Comparison of ENCODE assay signal across 21 cellular contexts in genomic region chr9:110248361-110248760, GRCh38. TPM values are rescaled to one million over a fixed set of nuclear protein-coding genes. Genes with fewer than 3 reads are reported as not detected.
DNase-seq lines count a peak whose midpoint lies in the region; ATAC-seq, FAIRE-seq and TF ChIP-seq lines count a peak whose summit lies in the region.
"Had no signal": no experiment of that assay in that cellular context is flagged by ENCODE, and none has a peak within 500 bp of the region (broad histone marks: within the 10 kb centered on the region; RNA-seq: fewer than 3 reads in every experiment).

No MANE protein-coding gene starts in this region.

- intact Hi-C loops in transverse colon (cut with DNase I; ENCODE audit: low total_unique reads): no loop called here

- no peaks in the 10 kb centered on the region for H3K36me3 Mint-ChIP-seq in activated T-helper 17 cell treated with anti-CD3 and anti-CD28 coated beads, Interleukin-2, amount 50 U/mL, for 72 hours (ENCODE audit: low read depth)
- H3K36me3 Mint-ChIP-seq in activated CD4-positive, alpha-beta T cell treated with anti-CD3 and anti-CD28 coated beads, Interleukin-2, amount 10 ng/mL, durations not matched to agents 7 days and 5 days (ENCODE audit: low read depth): peaks cover 39% of the 10 kb centered on the region
- H3K36me3 Mint-ChIP-seq in T-helper 2 cell treated with Interferon-gamma antibody and Interleukin-4, amounts not matched to agents 5 μg/mL and 100 μg/mL, for 36 hours (ENCODE audit: low read depth): peaks cover 49% of the 10 kb centered on the region

- no peaks in the 10 kb centered on the region for H3K9me3 ChIP-seq in mesenchymal stem cell (ENCODE audit: control insufficient read depth, low read length)
- H3K9me3 ChIP-seq in transverse colon: no peaks in the 10 kb centered on the region
- H3K9me3 ChIP-seq: HAP-1 had no signal

- CTCF ChIA-PET in activated CD4-positive, alpha-beta T cell treated with anti-CD3 and anti-CD28 coated beads, Interleukin-2, amount 10 ng/mL, durations not matched to agents 7 days and 5 days (lab: Charles Lee): no interaction called here

- no peak overlapping the region for H4K8ac ChIP-seq in mesenchymal stem cell (ENCODE audit: low read length)

- H3K9ac ChIP-seq in mesenchymal stem cell (ENCODE audit: low read length): no peak overlapping the region

- peak; percentile 85 for FAIRE-seq in H54 (lab: Jason Lieb, UNC)
- FAIRE-seq: K562 had no signal

- peaks cover 2% of the 10 kb centered on the region for H3K4me1 ChIP-seq in mesenchymal stem cell (ENCODE audit: control insufficient read depth, insufficient read depth, low read depth, low read length)
- peaks cover 5 to 20% (median 7%) of the 10 kb centered on the region in 4 donors for H3K4me1 ChIP-seq in transverse colon

- TF ChIP-seq CTCF in fibroblast of pulmonary artery (IDR thresholded peaks at IDR 0.05; ENCODE audit: low read length, missing control alignments) (no peak), transverse colon (IDR thresholded peaks at IDR 0.05) (no peak)

- H3K27me3 ChIP-seq in mesenchymal stem cell (ENCODE audit: control insufficient read depth in 1 of 2, insufficient read depth in 1 of 2, low read length in 2 of 2) (no peaks in the 10 kb centered on the region), transverse colon (no peaks in the 10 kb centered on the region)

- H3K4ac ChIP-seq in mesenchymal stem cell (ENCODE audit: low read depth in 1 of 2, low read length in 2 of 2): no peak overlapping the region

- H3K27ac Mint-ChIP-seq in activated T-helper 17 cell treated with anti-CD3 and anti-CD28 coated beads, Interleukin-2, amount 50 U/mL, for 72 hours: no peak overlapping the region
- no peak overlapping the region for H3K27ac Mint-ChIP-seq in activated CD4-positive, alpha-beta T cell treated with anti-CD3 and anti-CD28 coated beads, Interleukin-2, amount 10 ng/mL, durations not matched to agents 7 days and 5 days
- H3K27ac Mint-ChIP-seq in T-helper 2 cell treated with Interferon-gamma antibody and Interleukin-4, amounts not matched to agents 5 μg/mL and 100 μg/mL, for 36 hours: no peak overlapping the region

- H3K4me3 Mint-ChIP-seq in activated T-helper 17 cell treated with anti-CD3 and anti-CD28 coated beads, Interleukin-2, amount 50 U/mL, for 72 hours: no peak overlapping the region
- no peak overlapping the region for H3K4me3 Mint-ChIP-seq in activated CD4-positive, alpha-beta T cell treated with anti-CD3 and anti-CD28 coated beads, Interleukin-2, amount 10 ng/mL, durations not matched to agents 7 days and 5 days
- no peak overlapping the region for H3K4me3 Mint-ChIP-seq in T-helper 2 cell treated with Interferon-gamma antibody and Interleukin-4, amounts not matched to agents 5 μg/mL and 100 μg/mL, for 36 hours

- peaks cover 7 to 77% of the 10 kb centered on the region in 2 experiments for H3K36me3 ChIP-seq in mesenchymal stem cell (ENCODE audit: control insufficient read depth in 1 of 2, insufficient read depth in 2 of 2, low read depth in 1 of 2, low read length in 2 of 2)
- H3K36me3 ChIP-seq in transverse colon: peaks cover 0 to 36% (median 17%) of the 10 kb centered on the region in 4 donors

- H2AK5ac ChIP-seq in mesenchymal stem cell (ENCODE audit: low read length, severe bottlenecking): no peak overlapping the region

- POLR2A ChIA-PET in activated CD4-positive, alpha-beta T cell treated with anti-CD3 and anti-CD28 coated beads, Interleukin-2, amount 10 ng/mL, durations not matched to agents 7 days and 5 days (lab: Charles Lee): no interaction called here

- no peak overlapping the region for H2BK120ac ChIP-seq in mesenchymal stem cell (ENCODE audit: low read depth, low read length)

- H3K9me3 Mint-ChIP-seq in activated T-helper 17 cell treated with anti-CD3 and anti-CD28 coated beads, Interleukin-2, amount 50 U/mL, for 72 hours: no peaks in the 10 kb centered on the region
- no peaks in the 10 kb centered on the region for H3K9me3 Mint-ChIP-seq in activated CD4-positive, alpha-beta T cell treated with anti-CD3 and anti-CD28 coated beads, Interleukin-2, amount 10 ng/mL, durations not matched to agents 7 days and 5 days
- no peaks in the 10 kb centered on the region for H3K9me3 Mint-ChIP-seq in T-helper 2 cell treated with Interferon-gamma antibody and Interleukin-4, amounts not matched to agents 5 μg/mL and 100 μg/mL, for 36 hours

- H2AFZ ChIP-seq in mesenchymal stem cell (ENCODE audit: low read depth, low read length): no peak overlapping the region

- no peak overlapping the region for H3K23ac ChIP-seq in mesenchymal stem cell (ENCODE audit: low read length in 2 of 2)

- peak; percentile 12 for ATAC-seq in activated T-helper 17 cell treated with anti-CD3 and anti-CD28 coated beads, Interleukin-2, amount 50 U/mL, for 72 hours (replicated peaks)
- ATAC-seq in HG03025 (IDR thresholded peaks at IDR 0.05; ENCODE audit: low FRiP score, unreplicated experiment): no peak
- ATAC-seq: K562 had no signal

- no peak overlapping the region for H3K18ac ChIP-seq in mesenchymal stem cell (ENCODE audit: low read depth in 1 of 2, low read length in 2 of 2)

- H4K91ac ChIP-seq in mesenchymal stem cell (ENCODE audit: low read length): no peak overlapping the region

- no peak overlapping the region for H2BK5ac ChIP-seq in mesenchymal stem cell (ENCODE audit: low read depth, low read length, poor library complexity, severe bottlenecking)

- H3K27ac ChIP-seq in mesenchymal stem cell (ENCODE audit: low read length, poor library complexity, severe bottlenecking): no peak overlapping the region
- no peak overlapping the region for H3K27ac ChIP-seq in transverse colon
- H3K27ac ChIP-seq: SK-N-MC had no signal

- TF ChIP-seq EP300 in transverse colon (IDR thresholded peaks at IDR 0.05; ENCODE audit: low read depth): no peak

- in situ Hi-C loops in transverse colon (cut with MboI; ENCODE audit: low pct_ligation_motif_present in 1 of 4, low pct_unique_long_range_greater_than_20kb in 1 of 4, low sequenced_read_pairs in 3 of 4): no loop called here

- H3K27me3 Mint-ChIP-seq in activated T-helper 17 cell treated with anti-CD3 and anti-CD28 coated beads, Interleukin-2, amount 50 U/mL, for 72 hours: no peaks in the 10 kb centered on the region
- H3K27me3 Mint-ChIP-seq in activated CD4-positive, alpha-beta T cell treated with anti-CD3 and anti-CD28 coated beads, Interleukin-2, amount 10 ng/mL, durations not matched to agents 7 days and 5 days: no peaks in the 10 kb centered on the region
- H3K27me3 Mint-ChIP-seq in T-helper 2 cell treated with Interferon-gamma antibody and Interleukin-4, amounts not matched to agents 5 μg/mL and 100 μg/mL, for 36 hours (ENCODE audit: low read depth): no peaks in the 10 kb centered on the region

- DNase-seq in H54 (ENCODE audit: insufficient read length, low spot score) (no peak), fibroblast of pulmonary artery (ENCODE audit: low read depth) (peak; percentile 29), mesenchymal stem cell (peak; percentile 23), transverse colon (no peak)
- no peak for DNase-seq in activated CD4-positive, alpha-beta T cell treated with anti-CD3 and anti-CD28 coated beads, Interleukin-2, amount 10 ng/mL, durations not matched to agents 7 days and 5 days
- no peak for DNase-seq in T-helper 2 cell treated with Interferon-gamma antibody and Interleukin-4, amounts not matched to agents 5 μg/mL and 100 μg/mL, for 36 hours (ENCODE audit: low spot score)
- DNase-seq: ACHN, C1 segment of cervical spinal cord, DMS79 treated with DMSO at 0.1 percent for 48 hours, NCI-H1105 treated with DMSO at 0.1 percent for 48 hours, NCI-H1694, NCI-H2081 treated with DMSO at 0.1 percent for 48 hours, NCI-H510A treated with DMSO at 0.1 percent for 48 hours, NCI-H774, SHP77 had no signal

- no peak overlapping the region for H2BK15ac ChIP-seq in mesenchymal stem cell (ENCODE audit: low read depth, poor library complexity, severe bottlenecking)

- peaks cover 11% of the 10 kb centered on the region for H3K79me1 ChIP-seq in mesenchymal stem cell (replicated peaks; ENCODE audit: low read length, poor library complexity, severe bottlenecking)

- no peak for TF ChIP-seq POLR2A in H54 (IDR thresholded peaks at IDR 0.05; ENCODE audit: low read depth, low read length)
- no peak for TF ChIP-seq POLR2A in transverse colon (IDR thresholded peaks at IDR 0.05)

- 76% methylated on average over 2 of the region's 2 CpGs for WGBS in mesenchymal stem cell
- WGBS in transverse colon (ENCODE audit: low coverage in 1 of 2), 2 donors: 83% methylated on average over 2 of the region's 2 CpGs; no CpG with 5 or more reads in 1 of the 2 donors

- no peak overlapping the region for H2BK12ac ChIP-seq in mesenchymal stem cell (ENCODE audit: low read length in 2 of 2)

- H3K4me2 ChIP-seq in mesenchymal stem cell (ENCODE audit: low read length, poor library complexity, severe bottlenecking): no peak overlapping the region

- H3K4me1 Mint-ChIP-seq in activated T-helper 17 cell treated with anti-CD3 and anti-CD28 coated beads, Interleukin-2, amount 50 U/mL, for 72 hours: peaks cover 16% of the 10 kb centered on the region
- H3K4me1 Mint-ChIP-seq in activated CD4-positive, alpha-beta T cell treated with anti-CD3 and anti-CD28 coated beads, Interleukin-2, amount 10 ng/mL, durations not matched to agents 7 days and 5 days: peaks cover 29% of the 10 kb centered on the region
- peaks cover 23% of the 10 kb centered on the region for H3K4me1 Mint-ChIP-seq in T-helper 2 cell treated with Interferon-gamma antibody and Interleukin-4, amounts not matched to agents 5 μg/mL and 100 μg/mL, for 36 hours (ENCODE audit: low read depth)

- H3K4me3 ChIP-seq in fibroblast of pulmonary artery (replicated peaks; ENCODE audit: low read depth, low read length) (no peak overlapping the region), mesenchymal stem cell (ENCODE audit: insufficient read depth in 1 of 2, low read depth in 1 of 2, low read length in 2 of 2) (no peak overlapping the region), transverse colon (no peak overlapping the region)
- H3K4me3 ChIP-seq: HAP-1, K562, SK-N-MC had no signal

- H3K14ac ChIP-seq in mesenchymal stem cell (ENCODE audit: low read length in 2 of 2): no peak overlapping the region

RNA-seq across cellular contexts. Expression of gene TXN, which starts 7.9 kb away (rescaled TPM):
- total RNA-seq in activated T-helper 17 cell treated with anti-CD3 and anti-CD28 coated beads, Interleukin-2, amount 50 U/mL, for 72 hours: 100 to 1,000 TPM; 349 to 627 TPM
- 709 TPM for polyA plus RNA-seq in mesenchymal stem cell (2013, experiment 1 of 2)
- 737 TPM for polyA plus RNA-seq in mesenchymal stem cell (2013, experiment 2 of 2)
- 100 to 1,000 TPM; 206 to 209 TPM for total RNA-seq in activated CD4-positive, alpha-beta T cell treated with anti-CD3 and anti-CD28 coated beads, Interleukin-2, amount 10 ng/mL, durations not matched to agents 7 days and 5 days
- 100 to 1,000 TPM in 3 of 4 donors, 10 to 100 TPM in 1; 52.4 to 275 (median 182) TPM for total RNA-seq in transverse colon

RNA-seq across cellular contexts. Expression of gene C9orf152, which starts 40.4 kb away (rescaled TPM):
- total RNA-seq in activated T-helper 17 cell treated with anti-CD3 and anti-CD28 coated beads, Interleukin-2, amount 50 U/mL, for 72 hours: not detected
- polyA plus RNA-seq in mesenchymal stem cell (2013, experiment 1 of 2): not detected
- polyA plus RNA-seq in mesenchymal stem cell (2013, experiment 2 of 2): not detected
- not detected for total RNA-seq in activated CD4-positive, alpha-beta T cell treated with anti-CD3 and anti-CD28 coated beads, Interleukin-2, amount 10 ng/mL, durations not matched to agents 7 days and 5 days
- total RNA-seq in transverse colon: 10 to 100 TPM in 3 of 4 donors, 1 to 10 TPM in 1; 9.7 to 31.4 (median 16.7) TPM
- total RNA-seq: K562, OCI-LY7 had no signal
- polyA plus RNA-seq: K562 had no signal

Comparison
In these comparisons a context has a peak if more than half of its experiments do, and no peak if none do; other contexts are left out.
1. DNase-seq: peak in fibroblast of pulmonary artery (single experiment) and mesenchymal stem cell (single experiment); none in H54 (single experiment), activated CD4-positive, alpha-beta T cell treated with anti-CD3 and anti-CD28 coated beads, Interleukin-2, amount 10 ng/mL, durations not matched to agents 7 days and 5 days (single experiment), transverse colon (single experiment) and T-helper 2 cell treated with Interferon-gamma antibody and Interleukin-4, amounts not matched to agents 5 μg/mL and 100 μg/mL, for 36 hours (single experiment).
2. RNA of gene C9orf152, which starts 40.4 kb away (total RNA-seq): 9.7 to 31.4 TPM in transverse colon; not detected in activated T-helper 17 cell treated with anti-CD3 and anti-CD28 coated beads, Interleukin-2, amount 50 U/mL, for 72 hours and not detected in activated CD4-positive, alpha-beta T cell treated with anti-CD3 and anti-CD28 coated beads, Interleukin-2, amount 10 ng/mL, durations not matched to agents 7 days and 5 days; every median in the first group is over 10 times any median in the second.